In the genomic region with DNA sequence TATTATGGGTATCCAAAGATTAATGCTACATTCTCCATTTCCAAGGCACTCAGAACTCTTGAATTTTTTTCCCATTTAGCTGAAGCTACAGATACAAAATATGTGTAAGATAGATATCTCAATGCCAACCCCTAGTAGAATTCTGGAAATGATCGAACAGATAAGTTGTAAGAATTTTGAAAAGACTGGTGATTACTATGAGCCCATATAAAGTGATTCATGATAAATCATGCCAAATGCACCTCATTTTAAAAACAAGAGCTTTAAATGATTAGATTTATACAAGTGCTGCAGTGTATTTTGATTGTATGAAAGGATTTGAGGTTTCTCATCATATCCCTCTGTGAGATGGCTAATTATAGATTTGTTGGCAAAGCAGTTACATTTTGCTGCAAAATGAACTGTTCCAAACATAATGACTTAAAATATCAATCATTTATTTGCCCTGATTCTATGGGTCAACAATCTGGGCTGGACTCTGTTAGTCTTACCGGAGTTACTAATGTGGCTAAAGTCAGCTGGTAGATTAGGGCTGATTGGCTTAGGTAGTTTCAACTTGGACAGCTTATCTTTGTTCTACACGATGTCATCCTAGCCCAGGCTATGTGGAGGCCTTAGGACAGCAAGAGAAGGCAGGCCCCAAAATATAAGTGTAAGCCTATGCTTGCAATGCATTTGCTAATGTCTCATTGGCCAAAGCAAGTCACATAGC, we compare ENCODE assay signal across 22 cellular contexts. TPM values are rescaled to one million over a fixed set of nuclear protein-coding genes. Genes with fewer than 3 reads are reported as not detected.
"Had no signal": no experiment of that assay in that cellular context is flagged by ENCODE, and none has a peak within 500 bp of the region (broad histone marks: within the 10 kb centered on the region; RNA-seq: fewer than 3 reads in every experiment).

No MANE protein-coding gene starts in this region.

- H3K9ac ChIP-seq: parathyroid adenoma had no signal

- H3K79me2 ChIP-seq: parathyroid adenoma had no signal

- H3K27ac Mint-ChIP-seq: activated naive CD8-positive, alpha-beta T cell treated with anti-CD3 and anti-CD28 coated beads, Interleukin-2, amount 10 ng/mL, durations not matched to agents 7 days and 5 days; dendritic cell treated with granulocyte-macrophage colony-stimulating factor and Interleukin-4, amounts not matched to agents 40 ng/mL and 50 ng/mL, for 4 days; naive thymus-derived CD8-positive, alpha-beta T cell; stimulated activated naive CD8-positive, alpha-beta T cell treated with anti-CD3 and anti-CD28 coated beads, Interleukin-15, Interleukin-2, amounts not matched to agents 100 ng/mL and 50 ng/mL, for 24 hours had no signal

- H3K4me3 Mint-ChIP-seq: activated naive CD8-positive, alpha-beta T cell treated with anti-CD3 and anti-CD28 coated beads, Interleukin-2, amount 10 ng/mL, durations not matched to agents 7 days and 5 days; dendritic cell treated with granulocyte-macrophage colony-stimulating factor and Interleukin-4, amounts not matched to agents 40 ng/mL and 50 ng/mL, for 4 days; naive thymus-derived CD8-positive, alpha-beta T cell; stimulated activated naive CD8-positive, alpha-beta T cell treated with anti-CD3 and anti-CD28 coated beads, Interleukin-15, Interleukin-2, amounts not matched to agents 100 ng/mL and 50 ng/mL, for 24 hours had no signal

- H3K9me3 ChIP-seq: testis, upper lobe of right lung had no signal

- H3K27ac ChIP-seq: epithelial cell of prostate, parathyroid adenoma, testis, upper lobe of right lung had no signal

- ATAC-seq: left ventricle myocardium superior; naive thymus-derived CD8-positive, alpha-beta T cell; upper lobe of right lung had no signal

- H3K36me3 ChIP-seq: upper lobe of right lung had no signal

- H3K4me1 Mint-ChIP-seq: activated naive CD8-positive, alpha-beta T cell treated with anti-CD3 and anti-CD28 coated beads, Interleukin-2, amount 10 ng/mL, durations not matched to agents 7 days and 5 days; naive thymus-derived CD8-positive, alpha-beta T cell had no signal

- H3K4me3 ChIP-seq: testis, upper lobe of right lung had no signal

- H3K4me1 ChIP-seq: parathyroid adenoma, testis, upper lobe of right lung had no signal

- H2AFZ ChIP-seq: parathyroid adenoma had no signal

- H3K9me3 Mint-ChIP-seq: activated naive CD8-positive, alpha-beta T cell treated with anti-CD3 and anti-CD28 coated beads, Interleukin-2, amount 10 ng/mL, durations not matched to agents 7 days and 5 days; dendritic cell treated with granulocyte-macrophage colony-stimulating factor and Interleukin-4, amounts not matched to agents 40 ng/mL and 50 ng/mL, for 4 days; naive thymus-derived CD8-positive, alpha-beta T cell; stimulated activated naive CD8-positive, alpha-beta T cell treated with anti-CD3 and anti-CD28 coated beads, Interleukin-15, Interleukin-2, amounts not matched to agents 100 ng/mL and 50 ng/mL, for 24 hours had no signal

- DNase-seq: activated CD4-positive, alpha-beta T cell treated with anti-CD3 and anti-CD28 coated beads, Interleukin-2, amount 50 U/mL, for 4 hours; activated CD4-positive, CD25-positive, alpha-beta regulatory T cell treated with anti-CD3 and anti-CD28 coated beads, Interleukin-2, amount 50 U/mL, for 72 hours; activated naive CD4-positive, alpha-beta T cell; activated naive CD8-positive, alpha-beta T cell treated with anti-CD3 and anti-CD28 coated beads, Interleukin-2, amount 10 ng/mL, durations not matched to agents 7 days and 5 days; activated T-cell treated with anti-CD3 and anti-CD28 coated beads for 4 hours; anterior cingulate cortex; effector memory CD4-positive, alpha-beta T cell; hippocampal formation; left ventricle myocardium superior; mesenchymal stem cell; naive thymus-derived CD8-positive, alpha-beta T cell; retina; T-helper 9 cell; testis; upper lobe of right lung had no signal

- H3K36me3 Mint-ChIP-seq: activated naive CD8-positive, alpha-beta T cell treated with anti-CD3 and anti-CD28 coated beads, Interleukin-2, amount 10 ng/mL, durations not matched to agents 7 days and 5 days; naive thymus-derived CD8-positive, alpha-beta T cell had no signal

- H3K27me3 ChIP-seq: testis, upper lobe of right lung had no signal

RNA-seq across cellular contexts. Expression of a gene that starts 3.4 kb away (rescaled TPM):
- total RNA-seq: activated naive CD8-positive, alpha-beta T cell treated with anti-CD3 and anti-CD28 coated beads, Interleukin-2, amount 10 ng/mL, durations not matched to agents 7 days and 5 days; cerebellum; kidney epithelial cell; left ventricle myocardium superior; mucosa of gallbladder; naive thymus-derived CD8-positive, alpha-beta T cell; upper lobe of right lung had no signal
- polyA plus RNA-seq: naive thymus-derived CD8-positive, alpha-beta T cell had no signal
